1 cellular context compared by ENCODE assay signal in the genomic region with DNA sequence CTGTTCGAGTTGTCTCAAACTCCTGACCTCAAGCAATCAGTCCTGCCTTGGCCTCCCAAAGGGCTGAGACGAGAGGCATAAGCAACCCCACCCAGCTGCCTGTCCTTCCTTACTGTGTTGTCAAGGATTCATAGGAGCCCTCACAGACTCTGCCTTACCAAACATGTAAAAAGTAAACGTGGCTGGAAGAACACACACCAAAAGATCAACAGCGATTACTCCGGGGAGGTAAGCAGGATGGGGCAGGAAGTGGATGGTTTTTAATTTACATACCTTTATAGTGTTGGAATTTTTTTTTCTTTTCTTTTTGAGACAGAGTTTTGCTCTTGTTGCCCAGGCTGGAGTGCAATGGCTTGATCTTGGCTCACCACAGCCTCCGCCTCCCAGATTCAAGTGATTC.
TF ChIP-seq lines count a peak whose summit lies in the region.

No MANE protein-coding gene starts in this region.

TF ChIP-seq in GM12878, 131 proteins besides CTCF, POLR2A, EP300 and RAD21 (continued from another document):
- TF ChIP-seq, protein P1, sequence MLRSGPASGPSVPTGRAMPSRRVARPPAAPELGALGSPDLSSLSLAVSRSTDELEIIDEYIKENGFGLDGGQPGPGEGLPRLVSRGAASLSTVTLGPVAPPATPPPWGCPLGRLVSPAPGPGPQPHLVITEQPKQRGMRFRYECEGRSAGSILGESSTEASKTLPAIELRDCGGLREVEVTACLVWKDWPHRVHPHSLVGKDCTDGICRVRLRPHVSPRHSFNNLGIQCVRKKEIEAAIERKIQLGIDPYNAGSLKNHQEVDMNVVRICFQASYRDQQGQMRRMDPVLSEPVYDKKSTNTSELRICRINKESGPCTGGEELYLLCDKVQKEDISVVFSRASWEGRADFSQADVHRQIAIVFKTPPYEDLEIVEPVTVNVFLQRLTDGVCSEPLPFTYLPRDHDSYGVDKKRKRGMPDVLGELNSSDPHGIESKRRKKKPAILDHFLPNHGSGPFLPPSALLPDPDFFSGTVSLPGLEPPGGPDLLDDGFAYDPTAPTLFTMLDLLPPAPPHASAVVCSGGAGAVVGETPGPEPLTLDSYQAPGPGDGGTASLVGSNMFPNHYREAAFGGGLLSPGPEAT (IDR thresholded peaks at IDR 0.05; ENCODE audit: low read depth): no peak
- no peak for TF ChIP-seq ZNF217 (IDR thresholded peaks at IDR 0.05)
- TF ChIP-seq CHD4 (IDR thresholded peaks at IDR 0.05): no peak
- no peak for TF ChIP-seq LARP7 (IDR thresholded peaks at IDR 0.05)
- TF ChIP-seq, protein P2, sequence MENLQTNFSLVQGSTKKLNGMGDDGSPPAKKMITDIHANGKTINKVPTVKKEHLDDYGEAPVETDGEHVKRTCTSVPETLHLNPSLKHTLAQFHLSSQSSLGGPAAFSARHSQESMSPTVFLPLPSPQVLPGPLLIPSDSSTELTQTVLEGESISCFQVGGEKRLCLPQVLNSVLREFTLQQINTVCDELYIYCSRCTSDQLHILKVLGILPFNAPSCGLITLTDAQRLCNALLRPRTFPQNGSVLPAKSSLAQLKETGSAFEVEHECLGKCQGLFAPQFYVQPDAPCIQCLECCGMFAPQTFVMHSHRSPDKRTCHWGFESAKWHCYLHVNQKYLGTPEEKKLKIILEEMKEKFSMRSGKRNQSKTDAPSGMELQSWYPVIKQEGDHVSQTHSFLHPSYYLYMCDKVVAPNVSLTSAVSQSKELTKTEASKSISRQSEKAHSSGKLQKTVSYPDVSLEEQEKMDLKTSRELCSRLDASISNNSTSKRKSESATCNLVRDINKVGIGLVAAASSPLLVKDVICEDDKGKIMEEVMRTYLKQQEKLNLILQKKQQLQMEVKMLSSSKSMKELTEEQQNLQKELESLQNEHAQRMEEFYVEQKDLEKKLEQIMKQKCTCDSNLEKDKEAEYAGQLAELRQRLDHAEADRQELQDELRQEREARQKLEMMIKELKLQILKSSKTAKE (IDR thresholded peaks at IDR 0.05; ENCODE audit: low read depth, poor library complexity, severe bottlenecking): no peak
- TF ChIP-seq, protein P3, sequence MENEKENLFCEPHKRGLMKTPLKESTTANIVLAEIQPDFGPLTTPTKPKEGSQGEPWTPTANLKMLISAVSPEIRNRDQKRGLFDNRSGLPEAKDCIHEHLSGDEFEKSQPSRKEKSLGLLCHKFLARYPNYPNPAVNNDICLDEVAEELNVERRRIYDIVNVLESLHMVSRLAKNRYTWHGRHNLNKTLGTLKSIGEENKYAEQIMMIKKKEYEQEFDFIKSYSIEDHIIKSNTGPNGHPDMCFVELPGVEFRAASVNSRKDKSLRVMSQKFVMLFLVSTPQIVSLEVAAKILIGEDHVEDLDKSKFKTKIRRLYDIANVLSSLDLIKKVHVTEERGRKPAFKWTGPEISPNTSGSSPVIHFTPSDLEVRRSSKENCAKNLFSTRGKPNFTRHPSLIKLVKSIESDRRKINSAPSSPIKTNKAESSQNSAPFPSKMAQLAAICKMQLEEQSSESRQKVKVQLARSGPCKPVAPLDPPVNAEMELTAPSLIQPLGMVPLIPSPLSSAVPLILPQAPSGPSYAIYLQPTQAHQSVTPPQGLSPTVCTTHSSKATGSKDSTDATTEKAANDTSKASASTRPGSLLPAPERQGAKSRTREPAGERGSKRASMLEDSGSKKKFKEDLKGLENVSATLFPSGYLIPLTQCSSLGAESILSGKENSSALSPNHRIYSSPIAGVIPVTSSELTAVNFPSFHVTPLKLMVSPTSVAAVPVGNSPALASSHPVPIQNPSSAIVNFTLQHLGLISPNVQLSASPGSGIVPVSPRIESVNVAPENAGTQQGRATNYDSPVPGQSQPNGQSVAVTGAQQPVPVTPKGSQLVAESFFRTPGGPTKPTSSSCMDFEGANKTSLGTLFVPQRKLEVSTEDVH (IDR thresholded peaks at IDR 0.05; ENCODE audit: low read depth, partially characterized antibody): no peak
- TF ChIP-seq, protein P4, sequence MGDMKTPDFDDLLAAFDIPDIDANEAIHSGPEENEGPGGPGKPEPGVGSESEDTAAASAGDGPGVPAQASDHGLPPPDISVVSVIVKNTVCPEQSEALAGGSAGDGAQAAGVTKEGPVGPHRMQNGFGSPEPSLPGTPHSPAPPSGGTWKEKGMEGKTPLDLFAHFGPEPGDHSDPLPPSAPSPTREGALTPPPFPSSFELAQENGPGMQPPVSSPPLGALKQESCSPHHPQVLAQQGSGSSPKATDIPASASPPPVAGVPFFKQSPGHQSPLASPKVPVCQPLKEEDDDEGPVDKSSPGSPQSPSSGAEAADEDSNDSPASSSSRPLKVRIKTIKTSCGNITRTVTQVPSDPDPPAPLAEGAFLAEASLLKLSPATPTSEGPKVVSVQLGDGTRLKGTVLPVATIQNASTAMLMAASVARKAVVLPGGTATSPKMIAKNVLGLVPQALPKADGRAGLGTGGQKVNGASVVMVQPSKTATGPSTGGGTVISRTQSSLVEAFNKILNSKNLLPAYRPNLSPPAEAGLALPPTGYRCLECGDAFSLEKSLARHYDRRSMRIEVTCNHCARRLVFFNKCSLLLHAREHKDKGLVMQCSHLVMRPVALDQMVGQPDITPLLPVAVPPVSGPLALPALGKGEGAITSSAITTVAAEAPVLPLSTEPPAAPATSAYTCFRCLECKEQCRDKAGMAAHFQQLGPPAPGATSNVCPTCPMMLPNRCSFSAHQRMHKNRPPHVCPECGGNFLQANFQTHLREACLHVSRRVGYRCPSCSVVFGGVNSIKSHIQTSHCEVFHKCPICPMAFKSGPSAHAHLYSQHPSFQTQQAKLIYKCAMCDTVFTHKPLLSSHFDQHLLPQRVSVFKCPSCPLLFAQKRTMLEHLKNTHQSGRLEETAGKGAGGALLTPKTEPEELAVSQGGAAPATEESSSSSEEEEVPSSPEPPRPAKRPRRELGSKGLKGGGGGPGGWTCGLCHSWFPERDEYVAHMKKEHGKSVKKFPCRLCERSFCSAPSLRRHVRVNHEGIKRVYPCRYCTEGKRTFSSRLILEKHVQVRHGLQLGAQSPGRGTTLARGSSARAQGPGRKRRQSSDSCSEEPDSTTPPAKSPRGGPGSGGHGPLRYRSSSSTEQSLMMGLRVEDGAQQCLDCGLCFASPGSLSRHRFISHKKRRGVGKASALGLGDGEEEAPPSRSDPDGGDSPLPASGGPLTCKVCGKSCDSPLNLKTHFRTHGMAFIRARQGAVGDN (IDR thresholded peaks at IDR 0.05): no peak
- TF ChIP-seq SIN3A (IDR thresholded peaks at IDR 0.05; ENCODE audit: low read depth, low read length): no peak
- no peak for TF ChIP-seq MYC (IDR thresholded peaks at IDR 0.05; ENCODE audit: insufficient read depth, insufficient read length, insufficient replicate concordance, low read length, severe bottlenecking)
